In the genomic region with DNA sequence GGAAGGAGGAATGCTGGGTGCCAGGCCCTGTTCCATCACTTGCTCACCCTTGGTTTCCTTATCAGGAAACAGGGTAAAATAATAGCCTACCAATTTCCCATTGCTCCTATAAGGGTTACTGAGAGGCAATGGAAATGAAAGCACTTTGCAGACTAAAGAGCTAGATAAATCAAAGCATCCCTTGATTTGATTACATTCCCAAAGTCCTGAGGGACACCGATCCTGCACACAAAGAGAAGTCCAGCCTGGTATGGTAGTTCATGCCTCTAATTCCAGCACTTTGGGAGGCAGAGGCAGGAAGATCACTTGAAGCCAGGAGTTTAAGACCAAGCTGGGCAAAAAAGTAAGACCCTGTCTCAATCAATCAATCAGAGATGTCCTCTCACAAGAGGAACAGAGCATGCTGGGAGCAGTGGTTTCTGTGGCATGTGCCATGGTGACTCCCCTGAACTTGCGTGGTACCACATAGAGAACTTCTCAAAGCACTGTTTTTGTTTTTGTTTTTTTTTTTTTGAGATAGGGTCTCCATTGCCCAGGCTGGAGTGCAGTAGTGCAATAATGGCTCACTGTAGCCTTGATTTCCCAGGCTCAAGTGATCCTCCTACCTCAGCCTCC, we compare ENCODE assay signal across 19 cellular contexts. TPM values are rescaled to one million over a fixed set of nuclear protein-coding genes. Genes with fewer than 3 reads are reported as not detected.
DNase-seq lines count a peak whose midpoint lies in the region; ATAC-seq and TF ChIP-seq lines count a peak whose summit lies in the region.
"Had no signal": no experiment of that assay in that cellular context is flagged by ENCODE, and none has a peak within 500 bp of the region (broad histone marks: within the 10 kb centered on the region; RNA-seq: fewer than 3 reads in every experiment).

No MANE protein-coding gene starts in this region.

- no peak for TF ChIP-seq CTCF in vagina (IDR thresholded peaks at IDR 0.05)
- no peak for TF ChIP-seq CTCF in osteocyte (IDR thresholded peaks at IDR 0.05)

- DNase-seq in stimulated activated naive CD8-positive, alpha-beta T cell treated with anti-CD3 and anti-CD28 coated beads, Interleukin-15, Interleukin-2, amounts not matched to agents 100 U/mL and 50 U/mL, for 24 hours = no peak
- no peak for DNase-seq in activated naive CD8-positive, alpha-beta T cell treated with anti-CD3 and anti-CD28 coated beads, Interleukin-2, amount 50 U/mL, for 24 hours
- DNase-seq in naive thymus-derived CD4-positive, alpha-beta T cell = no peak
- DNase-seq in vagina (ENCODE audit: extremely low spot score in 2 of 2) (no peak), osteocyte (ENCODE audit: extremely low spot score, unreplicated experiment) (no peak), NCI-H526 treated with DMSO at 0.1 percent for 48 hours (lab: John Stamatoyannopoulos, UW) (no peak), NCI-H146 (lab: John Stamatoyannopoulos, UW) (no peak)
- DNase-seq: activated CD4-positive, alpha-beta T cell treated with anti-CD3 and anti-CD28 coated beads for 4 hours; activated effector memory CD4-positive, alpha-beta T cell treated with anti-CD3 and anti-CD28 coated beads, Interleukin-2, amount 50 U/mL, for 16 hours; dermis blood vessel endothelial cell; DMS53; NCI-H1417; NCI-H345; Right ventricle myocardium superior; stimulated activated naive CD8-positive, alpha-beta T cell treated with anti-CD3 and anti-CD28 coated beads, Interleukin-15, amount 100 ng/mL, for 72 hours had no signal

- H3K27me3 Mint-ChIP-seq in stimulated activated naive CD8-positive, alpha-beta T cell treated with anti-CD3 and anti-CD28 coated beads, Interleukin-15, Interleukin-2, amounts not matched to agents 100 ng/mL and 50 ng/mL, for 24 hours = no peaks in the 10 kb centered on the region
- no peaks in the 10 kb centered on the region for H3K27me3 Mint-ChIP-seq in activated naive CD8-positive, alpha-beta T cell treated with anti-CD3 and anti-CD28 coated beads, Interleukin-2, amount 50 U/mL, for 24 hours
- no peaks in the 10 kb centered on the region for H3K27me3 Mint-ChIP-seq in naive thymus-derived CD4-positive, alpha-beta T cell
- no peaks in the 10 kb centered on the region for H3K27me3 Mint-ChIP-seq in osteocyte (ENCODE audit: unreplicated experiment)
- H3K27me3 Mint-ChIP-seq: stimulated activated naive CD8-positive, alpha-beta T cell treated with anti-CD3 and anti-CD28 coated beads, Interleukin-15, amount 100 ng/mL, for 72 hours had no signal

- H3K4me1 Mint-ChIP-seq in stimulated activated naive CD8-positive, alpha-beta T cell treated with anti-CD3 and anti-CD28 coated beads, Interleukin-15, Interleukin-2, amounts not matched to agents 100 ng/mL and 50 ng/mL, for 24 hours (ENCODE audit: low read depth) = peaks cover 96% of the 10 kb centered on the region
- peaks cover 94% of the 10 kb centered on the region for H3K4me1 Mint-ChIP-seq in activated naive CD8-positive, alpha-beta T cell treated with anti-CD3 and anti-CD28 coated beads, Interleukin-2, amount 50 U/mL, for 24 hours
- H3K4me1 Mint-ChIP-seq in naive thymus-derived CD4-positive, alpha-beta T cell = peaks cover 92 to 100% (median 95%) of the 10 kb centered on the region in 7 donors
- peaks cover 31% of the 10 kb centered on the region for H3K4me1 Mint-ChIP-seq in osteocyte (ENCODE audit: unreplicated experiment)

- H3K27me3 ChIP-seq in naive thymus-derived CD4-positive, alpha-beta T cell (ENCODE audit: control insufficient read depth in 2 of 2, insufficient read depth in 2 of 2, low read length in 2 of 2) = no peaks in the 10 kb centered on the region
- no peaks in the 10 kb centered on the region for H3K27me3 ChIP-seq in vagina
- H3K27me3 ChIP-seq: brain microvascular endothelial cell, hepatocyte had no signal

- H3K4me1 ChIP-seq in naive thymus-derived CD4-positive, alpha-beta T cell (ENCODE audit: control insufficient read depth in 2 of 2, insufficient read depth in 2 of 2, low read length in 2 of 2) = peaks cover 64 to 99% of the 10 kb centered on the region in 2 donors
- peaks cover 99% of the 10 kb centered on the region for H3K4me1 ChIP-seq in vagina

- CTCF ChIA-PET in naive thymus-derived CD4-positive, alpha-beta T cell (lab: Charles Lee) = interaction anchor here (12.2 kb wide), 1 partner anchor 26 kb away, joined by 74 read pairs; a partner anchor contains a TSS

- H3K36me3 Mint-ChIP-seq in stimulated activated naive CD8-positive, alpha-beta T cell treated with anti-CD3 and anti-CD28 coated beads, Interleukin-15, Interleukin-2, amounts not matched to agents 100 ng/mL and 50 ng/mL, for 24 hours (ENCODE audit: low read depth) = peaks cover 11% of the 10 kb centered on the region
- peaks cover 9% of the 10 kb centered on the region for H3K36me3 Mint-ChIP-seq in activated naive CD8-positive, alpha-beta T cell treated with anti-CD3 and anti-CD28 coated beads, Interleukin-2, amount 50 U/mL, for 24 hours (ENCODE audit: low read depth)
- peaks cover 6 to 57% (median 23%) of the 10 kb centered on the region in 5 donors for H3K36me3 Mint-ChIP-seq in naive thymus-derived CD4-positive, alpha-beta T cell
- H3K36me3 Mint-ChIP-seq in osteocyte (ENCODE audit: unreplicated experiment) = no peaks in the 10 kb centered on the region

- peaks cover 0 to 26% (median 4%) of the 10 kb centered on the region in 3 experiments for H3K36me3 ChIP-seq in naive thymus-derived CD4-positive, alpha-beta T cell (ENCODE audit: control insufficient read depth in 2 of 3, insufficient read depth in 3 of 3, low read length in 3 of 3)
- peaks cover 0 to 6% of the 10 kb centered on the region in 2 donors for H3K36me3 ChIP-seq in vagina

- intact Hi-C loops in naive thymus-derived CD4-positive, alpha-beta T cell (cut with micrococcal nuclease) = no loop called here
- intact Hi-C loops in vagina (cut with DNase I) = no loop called here

- H3K9me3 ChIP-seq in naive thymus-derived CD4-positive, alpha-beta T cell (ENCODE audit: control insufficient read depth in 2 of 3, low read length in 3 of 3) = no peaks in the 10 kb centered on the region
- H3K9me3 ChIP-seq in vagina = no peaks in the 10 kb centered on the region

- TF ChIP-seq POLR2A in vagina (IDR thresholded peaks at IDR 0.05) = no peak

- H3K9me3 Mint-ChIP-seq in stimulated activated naive CD8-positive, alpha-beta T cell treated with anti-CD3 and anti-CD28 coated beads, Interleukin-15, Interleukin-2, amounts not matched to agents 100 ng/mL and 50 ng/mL, for 24 hours = no peaks in the 10 kb centered on the region
- no peaks in the 10 kb centered on the region for H3K9me3 Mint-ChIP-seq in activated naive CD8-positive, alpha-beta T cell treated with anti-CD3 and anti-CD28 coated beads, Interleukin-2, amount 50 U/mL, for 24 hours
- peaks cover 0 to 3% (median 0%) of the 10 kb centered on the region in 11 donors for H3K9me3 Mint-ChIP-seq in naive thymus-derived CD4-positive, alpha-beta T cell
- H3K9me3 Mint-ChIP-seq in osteocyte (ENCODE audit: unreplicated experiment) = no peaks in the 10 kb centered on the region
- H3K9me3 Mint-ChIP-seq: stimulated activated naive CD8-positive, alpha-beta T cell treated with anti-CD3 and anti-CD28 coated beads, Interleukin-15, amount 100 ng/mL, for 72 hours had no signal

- H3K27ac Mint-ChIP-seq in stimulated activated naive CD8-positive, alpha-beta T cell treated with anti-CD3 and anti-CD28 coated beads, Interleukin-15, Interleukin-2, amounts not matched to agents 100 ng/mL and 50 ng/mL, for 24 hours = peak overlapping the region; percentile 81
- peak overlapping the region; percentile 84 for H3K27ac Mint-ChIP-seq in activated naive CD8-positive, alpha-beta T cell treated with anti-CD3 and anti-CD28 coated beads, Interleukin-2, amount 50 U/mL, for 24 hours
- peak overlapping the region; percentile 69 to 98 (median 90) for H3K27ac Mint-ChIP-seq in naive thymus-derived CD4-positive, alpha-beta T cell
- no peak overlapping the region for H3K27ac Mint-ChIP-seq in osteocyte (ENCODE audit: unreplicated experiment)

- peak overlapping the region; percentile 64 for H3K27ac ChIP-seq in naive thymus-derived CD4-positive, alpha-beta T cell (ENCODE audit: low read depth, low read length)
- H3K27ac ChIP-seq in vagina = peak overlapping the region; percentile 4
- H3K27ac ChIP-seq: brain microvascular endothelial cell had no signal

- no peak overlapping the region for H3K4me3 Mint-ChIP-seq in stimulated activated naive CD8-positive, alpha-beta T cell treated with anti-CD3 and anti-CD28 coated beads, Interleukin-15, Interleukin-2, amounts not matched to agents 100 ng/mL and 50 ng/mL, for 24 hours
- no peak overlapping the region for H3K4me3 Mint-ChIP-seq in activated naive CD8-positive, alpha-beta T cell treated with anti-CD3 and anti-CD28 coated beads, Interleukin-2, amount 50 U/mL, for 24 hours
- peak overlapping the region; percentile 18 to 87 (median 62) for H3K4me3 Mint-ChIP-seq in naive thymus-derived CD4-positive, alpha-beta T cell
- no peak overlapping the region for H3K4me3 Mint-ChIP-seq in osteocyte (ENCODE audit: unreplicated experiment)

- H3K4me3 ChIP-seq in naive thymus-derived CD4-positive, alpha-beta T cell (ENCODE audit: low read length) = no peak overlapping the region
- no peak overlapping the region for H3K4me3 ChIP-seq in vagina
- H3K4me3 ChIP-seq: hepatocyte had no signal

- ATAC-seq in stimulated activated naive CD8-positive, alpha-beta T cell treated with anti-CD3 and anti-CD28 coated beads, Interleukin-15, Interleukin-2, amounts not matched to agents 100 U/mL and 50 U/mL, for 24 hours = no peak
- no peak for ATAC-seq in activated naive CD8-positive, alpha-beta T cell treated with anti-CD3 and anti-CD28 coated beads, Interleukin-2, amount 50 U/mL, for 24 hours
- ATAC-seq in naive thymus-derived CD4-positive, alpha-beta T cell = no peak
- ATAC-seq: stimulated activated naive CD8-positive, alpha-beta T cell treated with anti-CD3 and anti-CD28 coated beads, Interleukin-15, amount 100 ng/mL, for 72 hours had no signal

- POLR2A ChIA-PET in naive thymus-derived CD4-positive, alpha-beta T cell (lab: Charles Lee) = interaction anchor here (0.6 to 48.9 kb wide), 3 partner anchors 4 to 34 kb away, joined by 5 to 1265 read pairs (median 1265); a partner anchor contains a TSS

RNA-seq across cellular contexts. Expression of a gene that starts 10.7 kb away (rescaled TPM):
- total RNA-seq in naive thymus-derived CD4-positive, alpha-beta T cell = 10 to 100 TPM; 47.2 to 73.8 (median 70.9) TPM
- 10 to 100 TPM; 62.6 to 84.7 TPM for polyA plus RNA-seq in naive thymus-derived CD4-positive, alpha-beta T cell
- total RNA-seq in vagina = 51.3 TPM
- total RNA-seq in osteocyte = 12.6 and 14.1 TPM in 2 replicates

RNA-seq across cellular contexts. Expression of a gene that starts 26.8 kb away (rescaled TPM):
- total RNA-seq in naive thymus-derived CD4-positive, alpha-beta T cell = 10 to 100 TPM; 12.4 to 21.3 (median 17.9) TPM
- polyA plus RNA-seq in naive thymus-derived CD4-positive, alpha-beta T cell = 10 to 100 TPM; 19.0 to 43.0 TPM
- total RNA-seq in vagina (51.8 TPM), osteocyte (11.8 and 12.2 TPM in 2 replicates)

RNA-seq across cellular contexts. Expression of a gene that starts 40.6 kb away (rescaled TPM):
- total RNA-seq in naive thymus-derived CD4-positive, alpha-beta T cell = 100 to 1,000 TPM; 267 to 341 (median 284) TPM
- 100 to 1,000 TPM in 1 of 2 donors, 10 to 100 TPM in 1; 83.2 to 115 TPM for polyA plus RNA-seq in naive thymus-derived CD4-positive, alpha-beta T cell
- total RNA-seq in vagina (78.3 TPM), osteocyte (170 and 187 TPM in 2 replicates)

RNA-seq across cellular contexts. Expression of a gene that starts 40.7 kb away (rescaled TPM):
- 1 to 10 TPM; 1.8 to 6.9 (median 3.2) TPM for total RNA-seq in naive thymus-derived CD4-positive, alpha-beta T cell
- 1 to 10 TPM; 1.4 to 2.1 TPM for polyA plus RNA-seq in naive thymus-derived CD4-positive, alpha-beta T cell
- total RNA-seq in vagina (4.2 TPM), osteocyte (2.9 and 3.7 TPM in 2 replicates)

RNA-seq across cellular contexts. Expression of a gene that starts 49.4 kb away (rescaled TPM):
- 100 to 1,000 TPM in 1 of 5 experiments, 10 to 100 TPM in 2, 1 to 10 TPM in 1, under 1 TPM in 1; 0.49 to 158 (median 46.0) TPM for total RNA-seq in naive thymus-derived CD4-positive, alpha-beta T cell
- polyA plus RNA-seq in naive thymus-derived CD4-positive, alpha-beta T cell = 1 to 10 TPM; 2.0 to 6.3 TPM
- total RNA-seq in vagina (not detected), osteocyte (not detected in 2 replicates)
- total RNA-seq: dermis blood vessel endothelial cell, kidney epithelial cell had no signal
- polyA plus RNA-seq: hepatocyte had no signal

Comparison
In these comparisons a context has a peak if more than half of its experiments do, and no peak if none do; other contexts are left out.
1. H3K4me3 Mint-ChIP-seq: peak in naive thymus-derived CD4-positive, alpha-beta T cell (10 of 10); none in stimulated activated naive CD8-positive, alpha-beta T cell treated with anti-CD3 and anti-CD28 coated beads, Interleukin-15, Interleukin-2, amounts not matched to agents 100 ng/mL and 50 ng/mL, for 24 hours (single experiment), activated naive CD8-positive, alpha-beta T cell treated with anti-CD3 and anti-CD28 coated beads, Interleukin-2, amount 50 U/mL, for 24 hours (single experiment) and osteocyte (single experiment).